In the genomic region with DNA sequence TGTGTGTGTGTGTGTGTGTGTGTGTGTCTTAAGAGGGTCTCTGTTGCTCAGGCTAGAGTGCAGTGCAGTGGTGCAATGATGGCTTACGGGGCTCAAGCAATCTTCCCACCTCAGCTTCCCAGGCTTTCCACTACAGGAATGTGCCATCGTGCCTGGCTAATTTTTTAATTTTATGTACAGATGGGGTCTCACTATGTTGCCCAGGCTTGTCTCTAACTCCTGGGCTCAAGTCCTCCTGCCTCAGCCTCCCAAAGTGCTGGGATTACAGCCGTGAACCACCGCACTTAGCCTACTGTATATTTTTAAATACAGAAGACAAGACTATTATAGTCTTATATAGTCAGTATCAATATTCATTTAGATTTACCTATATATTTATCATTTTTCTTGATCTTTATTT, we compare ENCODE assay signal across 2 cellular contexts.
TF ChIP-seq lines count a peak whose summit lies in the region.

No MANE protein-coding gene starts in this region.

TF ChIP-seq in HepG2, 621 proteins besides CTCF, POLR2A, EP300 and RAD21:
- TF ChIP-seq, protein P1, sequence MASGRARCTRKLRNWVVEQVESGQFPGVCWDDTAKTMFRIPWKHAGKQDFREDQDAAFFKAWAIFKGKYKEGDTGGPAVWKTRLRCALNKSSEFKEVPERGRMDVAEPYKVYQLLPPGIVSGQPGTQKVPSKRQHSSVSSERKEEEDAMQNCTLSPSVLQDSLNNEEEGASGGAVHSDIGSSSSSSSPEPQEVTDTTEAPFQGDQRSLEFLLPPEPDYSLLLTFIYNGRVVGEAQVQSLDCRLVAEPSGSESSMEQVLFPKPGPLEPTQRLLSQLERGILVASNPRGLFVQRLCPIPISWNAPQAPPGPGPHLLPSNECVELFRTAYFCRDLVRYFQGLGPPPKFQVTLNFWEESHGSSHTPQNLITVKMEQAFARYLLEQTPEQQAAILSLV (CRISPR knock-in tag; IDR thresholded peaks at IDR 0.05; ENCODE audit: borderline replicate concordance), result no peak
- TF ChIP-seq ZNF121 (CRISPR knock-in tag; IDR thresholded peaks at IDR 0.05) (peak; percentile 83), ZNF564 (CRISPR knock-in tag; IDR thresholded peaks at IDR 0.05) (no peak)

TF ChIP-seq in K562, 482 proteins besides CTCF, POLR2A, EP300 and RAD21:
- peak; percentile 62; the same call in 1 of the 2 replicates for TF ChIP-seq ZNF121 (CRISPR knock-in tag; conservative IDR thresholded peaks at IDR 0.05)
- no peak for TF ChIP-seq KDM4B (IDR thresholded peaks at IDR 0.05; ENCODE audit: borderline replicate concordance in 2 of 2, low read depth in 1 of 2)
